In the genomic region with DNA sequence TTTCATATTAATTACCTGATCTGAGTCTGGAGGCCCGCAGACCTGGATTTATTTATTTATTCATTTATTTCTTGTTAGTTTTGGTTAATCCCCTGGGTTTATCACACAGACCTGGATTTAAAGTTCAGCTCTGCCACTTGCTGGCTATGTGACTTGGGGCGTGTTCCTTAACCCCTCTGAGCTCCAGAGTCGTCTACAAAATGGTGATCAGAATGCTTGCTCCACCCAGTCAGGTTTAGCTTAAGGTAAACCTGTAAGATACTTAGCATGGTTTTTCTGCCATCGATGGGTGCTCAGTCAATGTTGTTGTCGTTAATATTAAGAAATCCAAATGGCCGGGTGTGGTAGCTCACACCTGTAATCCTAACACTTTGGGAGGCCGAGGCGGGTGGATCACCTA, we compare ENCODE assay signal across 25 cellular contexts.
"Had no signal": no experiment of that assay in that cellular context is flagged by ENCODE, and none has a peak within 500 bp of the region (broad histone marks: within the 10 kb centered on the region; RNA-seq: fewer than 3 reads in every experiment).

No MANE protein-coding gene starts in this region.

- H3K9me3 Mint-ChIP-seq: effector memory CD8-positive, alpha-beta T cell; naive thymus-derived CD4-positive, alpha-beta T cell; nephron; stimulated activated naive CD8-positive, alpha-beta T cell treated with anti-CD3 and anti-CD28 coated beads, Interleukin-15, amount 100 ng/mL, for 72 hours had no signal

- ATAC-seq: effector memory CD8-positive, alpha-beta T cell; heart left ventricle; left cardiac atrium; left lung; naive thymus-derived CD4-positive, alpha-beta T cell; pancreas; right lobe of liver; stimulated activated naive CD8-positive, alpha-beta T cell treated with anti-CD3 and anti-CD28 coated beads, Interleukin-15, amount 100 ng/mL, for 72 hours; upper lobe of right lung had no signal

- H3K4me3 ChIP-seq: gastrocnemius medialis, heart left ventricle, left lung, pancreas, right lobe of liver, suprapubic skin, transverse colon, upper lobe of right lung, uterus had no signal

- H3K27ac Mint-ChIP-seq: nephron had no signal

- H3K4me1 ChIP-seq: pancreas, right lobe of liver, suprapubic skin, transverse colon, upper lobe of right lung, uterus had no signal

- H3K4me1 Mint-ChIP-seq: nephron had no signal

- H3K4me3 Mint-ChIP-seq: effector memory CD8-positive, alpha-beta T cell; nephron; stimulated activated naive CD8-positive, alpha-beta T cell treated with anti-CD3 and anti-CD28 coated beads, Interleukin-15, amount 100 ng/mL, for 72 hours had no signal

- H3K27me3 Mint-ChIP-seq: effector memory CD8-positive, alpha-beta T cell; naive thymus-derived CD4-positive, alpha-beta T cell; stimulated activated naive CD8-positive, alpha-beta T cell treated with anti-CD3 and anti-CD28 coated beads, Interleukin-15, amount 100 ng/mL, for 72 hours had no signal

- H3K27me3 ChIP-seq: gastrocnemius medialis, heart left ventricle, left lung, pancreas, right lobe of liver, suprapubic skin, transverse colon, upper lobe of right lung, uterus had no signal

- H3K36me3 ChIP-seq: uterus had no signal

- H3K9me3 ChIP-seq: gastrocnemius medialis, heart left ventricle, left lung, pancreas, right lobe of liver, suprapubic skin, transverse colon, upper lobe of right lung, uterus had no signal

- DNase-seq: cortex of kidney; effector memory CD8-positive, alpha-beta T cell; erythroblast; foreskin fibroblast; gastrocnemius medialis; heart left ventricle; hippocampal formation; left cardiac atrium; left lung; mesendoderm; midbrain; pancreas; retina; right lobe of liver; small intestine; stimulated activated CD4-positive, alpha-beta T cell treated with anti-CD3 and anti-CD28 coated beads, Interleukin-15, amount 100 ng/mL, for 24 hours; stimulated activated CD4-positive, alpha-beta T cell treated with anti-CD3 and anti-CD28 coated beads, Interleukin-2, amount 100 ng/mL, for 48 hours; stimulated activated naive CD4-positive, alpha-beta T cell; stimulated activated naive CD8-positive, alpha-beta T cell treated with anti-CD3 and anti-CD28 coated beads, Interleukin-15, amount 100 ng/mL, for 72 hours; transverse colon; upper lobe of right lung; uterus had no signal

- H3K27ac ChIP-seq: heart left ventricle, pancreas, right lobe of liver, suprapubic skin, transverse colon, upper lobe of right lung, uterus had no signal
